Comparison of ENCODE assay signal across 24 cellular contexts in the genomic region with DNA sequence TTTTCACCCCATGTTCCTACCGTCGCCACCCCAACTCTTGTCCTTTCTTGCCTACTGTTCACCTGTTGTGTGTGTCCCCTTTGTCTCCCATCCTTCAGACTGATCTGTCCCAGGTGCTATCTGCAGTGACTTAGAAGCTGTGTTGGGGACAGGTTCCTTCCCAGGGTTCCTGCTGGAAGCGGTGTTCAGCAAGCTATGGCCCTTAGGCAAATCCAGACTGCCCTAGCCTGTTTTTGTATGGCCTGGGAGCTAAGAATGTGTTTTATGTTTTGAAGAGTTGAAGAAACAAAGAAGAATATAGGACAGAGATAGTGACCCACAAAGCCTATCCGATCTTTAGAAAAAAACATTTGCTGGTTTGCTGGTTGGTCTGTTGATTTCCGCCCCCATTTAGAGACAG.
"Had no signal": no experiment of that assay in that cellular context is flagged by ENCODE, and none has a peak within 500 bp of the region (broad histone marks: within the 10 kb centered on the region; RNA-seq: fewer than 3 reads in every experiment).

No MANE protein-coding gene starts in this region.

- H3K4me1 ChIP-seq: spleen had no signal

- H3K27me3 ChIP-seq: esophagus muscularis mucosa, sigmoid colon, spleen had no signal

- H3K27me3 Mint-ChIP-seq: activated CD4-positive, alpha-beta T cell treated with anti-CD3 and anti-CD28 coated beads for 36 hours; activated naive CD8-positive, alpha-beta T cell treated with anti-CD3 and anti-CD28 coated beads, Interleukin-2, amount 10 ng/mL, durations not matched to agents 7 days and 5 days; brain; central memory CD8-positive, alpha-beta T cell; type B pancreatic cell had no signal

- H3K36me3 Mint-ChIP-seq: activated naive CD8-positive, alpha-beta T cell treated with anti-CD3 and anti-CD28 coated beads, Interleukin-2, amount 10 ng/mL, durations not matched to agents 7 days and 5 days; brain; mesothelial cell of epicardium; natural killer cell treated with Interleukin-12 subunit alpha and Interleukin-12 subunit beta and Interleukin-15 and Interleukin-18, amount 100 ng/mL, for 72 hours; type B pancreatic cell; WTC11 had no signal

- H3K9me3 ChIP-seq: esophagus muscularis mucosa, sigmoid colon, spleen had no signal

- H3K4me3 Mint-ChIP-seq: activated CD4-positive, alpha-beta T cell treated with anti-CD3 and anti-CD28 coated beads for 36 hours; activated naive CD8-positive, alpha-beta T cell treated with anti-CD3 and anti-CD28 coated beads, Interleukin-2, amount 10 ng/mL, durations not matched to agents 7 days and 5 days; central memory CD8-positive, alpha-beta T cell; immature natural killer cell; mesothelial cell of epicardium; natural killer cell treated with Interleukin-12 subunit alpha and Interleukin-12 subunit beta and Interleukin-15 and Interleukin-18, amount 100 ng/mL, for 72 hours; type B pancreatic cell; WTC11 had no signal

- H3K4me3 ChIP-seq: lung, sigmoid colon, SK-N-MC, spleen had no signal

- H3K27ac Mint-ChIP-seq: activated CD4-positive, alpha-beta T cell treated with anti-CD3 and anti-CD28 coated beads for 36 hours; activated naive CD8-positive, alpha-beta T cell treated with anti-CD3 and anti-CD28 coated beads, Interleukin-2, amount 10 ng/mL, durations not matched to agents 7 days and 5 days; activated T-helper 2 cell treated with anti-CD3 and anti-CD28 coated beads, Interferon-gamma antibody, Interleukin-2, Interleukin-4, amounts not matched to agents 10 μg/mL and 5 μg/mL and 100 μg/mL, durations not matched to agents 14 hours and 24 hours and 36 hours; mesothelial cell of epicardium; natural killer cell treated with Interleukin-12 subunit alpha and Interleukin-12 subunit beta and Interleukin-15 and Interleukin-18, amount 100 ng/mL, for 72 hours; type B pancreatic cell had no signal

- H3K36me3 ChIP-seq: esophagus muscularis mucosa, sigmoid colon, spleen had no signal

- H3K9me3 Mint-ChIP-seq: activated naive CD8-positive, alpha-beta T cell treated with anti-CD3 and anti-CD28 coated beads, Interleukin-2, amount 10 ng/mL, durations not matched to agents 7 days and 5 days; activated T-helper 2 cell treated with anti-CD3 and anti-CD28 coated beads, Interferon-gamma antibody, Interleukin-2, Interleukin-4, amounts not matched to agents 10 μg/mL and 5 μg/mL and 100 μg/mL, durations not matched to agents 14 hours and 24 hours and 36 hours; brain; mesothelial cell of epicardium; type B pancreatic cell had no signal

- DNase-seq: activated CD4-positive, alpha-beta T cell treated with anti-CD3 and anti-CD28 coated beads for 36 hours; activated CD4-positive, alpha-beta T cell treated with anti-CD3 and anti-CD28 coated beads, Interleukin-2, amount 50 U/mL, for 48 hours; activated naive CD4-positive, alpha-beta T cell treated with Interleukin-2 at 50 U/mL for 16 hours; activated naive CD8-positive, alpha-beta T cell treated with anti-CD3 and anti-CD28 coated beads, Interleukin-2, amount 10 ng/mL, durations not matched to agents 7 days and 5 days; activated T-cell treated with anti-CD3 and anti-CD28 coated beads, Interleukin-2, amount 50 U/mL, for 1 hour; effector CD4-positive, alpha-beta T cell; immature natural killer cell; left cardiac atrium; nucleus accumbens; sigmoid colon; spleen; stimulated activated CD4-positive, alpha-beta T cell treated with anti-CD3 and anti-CD28 coated beads, Interleukin-4, amount 100 ng/mL, for 4 hours; stimulated activated naive CD4-positive, alpha-beta T cell; substantia nigra had no signal

- ATAC-seq: activated CD4-positive, alpha-beta T cell treated with anti-CD3 and anti-CD28 coated beads for 36 hours; natural killer cell treated with Interleukin-12 subunit alpha and Interleukin-12 subunit beta and Interleukin-15 and Interleukin-18, amount 100 ng/mL, for 72 hours; WTC11 had no signal

- H3K27ac ChIP-seq: SK-N-MC, spleen had no signal

- H3K4me1 Mint-ChIP-seq: activated CD4-positive, alpha-beta T cell treated with anti-CD3 and anti-CD28 coated beads for 36 hours; activated naive CD8-positive, alpha-beta T cell treated with anti-CD3 and anti-CD28 coated beads, Interleukin-2, amount 10 ng/mL, durations not matched to agents 7 days and 5 days; central memory CD8-positive, alpha-beta T cell; immature natural killer cell had no signal
